ENCODE assay signal across 7 cellular contexts in the genomic region with DNA sequence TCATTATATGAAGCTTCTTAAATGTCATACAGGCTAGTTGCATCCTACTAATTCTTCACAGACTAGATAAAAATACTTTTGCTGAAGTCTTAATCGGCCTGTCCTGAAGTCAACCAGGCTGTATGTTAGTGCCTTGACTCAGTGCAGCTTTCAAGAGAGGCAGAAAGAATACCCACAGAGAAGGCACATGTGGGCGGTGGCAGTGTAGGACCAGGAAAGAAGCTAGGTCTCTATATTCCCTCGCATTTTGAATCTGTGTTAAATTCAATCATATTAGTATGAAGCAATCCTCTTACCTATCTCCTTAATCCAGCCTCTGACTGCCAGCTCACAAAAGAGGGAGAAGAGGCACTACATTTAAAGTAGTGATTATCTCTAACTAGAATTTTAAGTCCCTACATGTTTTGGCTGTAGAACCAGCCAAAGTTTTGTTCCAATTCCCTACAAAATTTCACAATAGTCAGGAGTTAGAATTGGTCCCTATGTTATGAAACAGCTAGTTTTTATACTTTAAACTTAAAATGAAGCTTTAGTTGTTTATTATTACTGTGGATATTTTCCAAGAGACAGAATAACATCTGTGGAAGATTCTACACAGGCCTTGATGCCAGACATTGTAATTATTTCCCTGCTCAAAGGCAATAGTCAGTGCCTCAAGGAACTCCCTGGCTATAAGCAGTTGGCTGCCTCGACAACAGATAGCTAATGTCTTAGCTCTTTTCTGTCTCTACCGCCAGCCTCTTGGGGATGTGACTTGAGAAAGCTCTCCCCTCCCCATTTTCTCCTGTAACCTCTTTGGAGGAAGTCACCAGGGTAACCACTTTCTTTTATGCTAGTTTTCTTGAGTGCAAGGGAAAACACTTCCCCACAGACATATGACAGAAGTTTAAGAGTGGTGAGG. TPM values are rescaled to one million over a fixed set of nuclear protein-coding genes. Genes with fewer than 3 reads are reported as not detected.
DNase-seq lines count a peak whose midpoint lies in the region; ATAC-seq and TF ChIP-seq lines count a peak whose summit lies in the region.

No MANE protein-coding gene starts in this region.

- peak; percentile 7 for DNase-seq in HCEC 1CT
- DNase-seq in activated CD4-positive, alpha-beta T cell treated with anti-CD3 and anti-CD28 coated beads, Interleukin-2, amount 10 ng/mL, durations not matched to agents 7 days and 5 days: peak; percentile 75
- no peak for DNase-seq in left ventricle myocardium superior
- no peak for DNase-seq in stomach

- intact Hi-C loops in left ventricle myocardium superior (cut with micrococcal nuclease) (no loop called here), stomach (cut with DNase I; ENCODE audit: low total_unique reads) (no loop called here)

- peaks cover 64% of the 10 kb centered on the region for H3K36me3 Mint-ChIP-seq in activated CD4-positive, alpha-beta T cell treated with anti-CD3 and anti-CD28 coated beads, Interleukin-2, amount 10 ng/mL, durations not matched to agents 7 days and 5 days (ENCODE audit: low read depth)

- CTCF ChIA-PET in activated CD4-positive, alpha-beta T cell treated with anti-CD3 and anti-CD28 coated beads, Interleukin-2, amount 10 ng/mL, durations not matched to agents 7 days and 5 days (lab: Charles Lee): interaction anchor here (0.6 to 2.1 kb wide), 15 partner anchors 9 to 110 kb away, joined by 3 to 8 read pairs (median 3); no protein-coding TSS in a partner anchor

- H3K36me3 ChIP-seq in stomach: no peaks in the 10 kb centered on the region

- no peak for TF ChIP-seq CTCF in stomach (IDR thresholded peaks at IDR 0.05)

- TF ChIP-seq POLR2A in stomach (IDR thresholded peaks at IDR 0.05): no peak

- peak overlapping the region; percentile 88 for H3K27ac Mint-ChIP-seq in activated CD4-positive, alpha-beta T cell treated with anti-CD3 and anti-CD28 coated beads, Interleukin-2, amount 10 ng/mL, durations not matched to agents 7 days and 5 days

- peaks cover 3% of the 10 kb centered on the region for H3K9me3 Mint-ChIP-seq in activated CD4-positive, alpha-beta T cell treated with anti-CD3 and anti-CD28 coated beads, Interleukin-2, amount 10 ng/mL, durations not matched to agents 7 days and 5 days

- peak; percentile 5 for ATAC-seq in left ventricle myocardium superior
- no peak for ATAC-seq in HG02759 (IDR thresholded peaks at IDR 0.05; ENCODE audit: unreplicated experiment)
- no peak for ATAC-seq in GM18511 (IDR thresholded peaks at IDR 0.05; ENCODE audit: unreplicated experiment)
- ATAC-seq in GM19035 (IDR thresholded peaks at IDR 0.05; ENCODE audit: unreplicated experiment): no peak

- H3K27me3 Mint-ChIP-seq in activated CD4-positive, alpha-beta T cell treated with anti-CD3 and anti-CD28 coated beads, Interleukin-2, amount 10 ng/mL, durations not matched to agents 7 days and 5 days: no peaks in the 10 kb centered on the region

- H3K4me1 ChIP-seq in stomach: peaks cover 53 to 100% (median 84%) of the 10 kb centered on the region in 4 donors

- H3K27me3 ChIP-seq in stomach: no peaks in the 10 kb centered on the region

- H3K4me1 Mint-ChIP-seq in activated CD4-positive, alpha-beta T cell treated with anti-CD3 and anti-CD28 coated beads, Interleukin-2, amount 10 ng/mL, durations not matched to agents 7 days and 5 days: peaks cover 92% of the 10 kb centered on the region

- no peak overlapping the region for H3K4me3 ChIP-seq in stomach

- POLR2A ChIA-PET in activated CD4-positive, alpha-beta T cell treated with anti-CD3 and anti-CD28 coated beads, Interleukin-2, amount 10 ng/mL, durations not matched to agents 7 days and 5 days (lab: Charles Lee): interaction anchor here (0.5 to 1.3 kb wide), 3 partner anchors 23 to 33 kb away, joined by 4 to 8 read pairs (median 6); no protein-coding TSS in a partner anchor

- H3K27ac ChIP-seq in stomach: peak overlapping the region in 4 of 5 donors; percentile 76 to 84 (median 80)

- TF ChIP-seq EP300 in stomach (IDR thresholded peaks at IDR 0.05): no peak

- no peaks in the 10 kb centered on the region for H3K9me3 ChIP-seq in stomach

- H3K4me3 Mint-ChIP-seq in activated CD4-positive, alpha-beta T cell treated with anti-CD3 and anti-CD28 coated beads, Interleukin-2, amount 10 ng/mL, durations not matched to agents 7 days and 5 days: peak overlapping the region; percentile 44

- 53 to 79% (median 73%) methylated on average over 5 of the region's 5 CpGs for WGBS in stomach, 5 donors

RNA-seq across cellular contexts. Expression of a gene that starts 31.9 kb away (rescaled TPM):
- 10 to 100 TPM; 85.1 to 90.7 TPM for total RNA-seq in activated CD4-positive, alpha-beta T cell treated with anti-CD3 and anti-CD28 coated beads, Interleukin-2, amount 10 ng/mL, durations not matched to agents 7 days and 5 days
- total RNA-seq in left ventricle myocardium superior: 29.8 TPM
- 10 to 100 TPM; 11.0 to 47.7 (median 44.6) TPM for total RNA-seq in stomach
- polyA plus RNA-seq in stomach: 1 to 10 TPM; 8.2 to 8.9 (median 8.6) TPM

Comparison
In these comparisons a context has a peak if more than half of its experiments do, and no peak if none do; other contexts are left out.
1. DNase-seq: peak in HCEC 1CT (single experiment) and activated CD4-positive, alpha-beta T cell treated with anti-CD3 and anti-CD28 coated beads, Interleukin-2, amount 10 ng/mL, durations not matched to agents 7 days and 5 days (single experiment); none in left ventricle myocardium superior (single experiment) and stomach (single experiment).